ENCODE assay signal across 30 cellular contexts in genomic region chr4:164379694-164380093, GRCh38.
"Had no signal": no experiment of that assay in that cellular context is flagged by ENCODE, and none has a peak within 500 bp of the region (broad histone marks: within the 10 kb centered on the region; RNA-seq: fewer than 3 reads in every experiment).

No MANE protein-coding gene starts in this region.

- H3K4me3 Mint-ChIP-seq: memory B cell; mesothelial cell of epicardium; naive B cell; natural killer cell treated with Interleukin-12 subunit alpha and Interleukin-12 subunit beta and Interleukin-15 and Interleukin-18, amount 100 ng/mL, for 72 hours; neural crest cell; stimulated activated naive CD8-positive, alpha-beta T cell treated with anti-CD3 and anti-CD28 coated beads, Interleukin-15, amount 100 ng/mL, for 72 hours; type B pancreatic cell had no signal

- H3K9me3 ChIP-seq: gastrocnemius medialis, heart left ventricle, lower lobe of right lung, mucosa of descending colon, neutrophil, pancreas, right lobe of liver, suprapubic skin, thyroid gland had no signal

- H3K79me2 ChIP-seq: hepatocyte had no signal

- DNase-seq: dorsolateral prefrontal cortex; effector CD4-positive, alpha-beta T cell; foreskin fibroblast; gastrocnemius medialis; heart left ventricle; islet precursor cell; left ventricle myocardium superior; lower lobe of right lung; mucosa of descending colon; naive B cell; pancreas; right lobe of liver; stimulated activated CD4-positive, alpha-beta T cell treated with anti-CD3 and anti-CD28 coated beads, Interleukin-12 subunit alpha, Interleukin-12 subunit beta, amount 100 ng/mL, for 4 hours; stimulated activated CD4-positive, alpha-beta T cell treated with anti-CD3 and anti-CD28 coated beads, Interleukin-1b, Interleukin-23, amount 100 ng/mL, for 48 hours; stimulated activated CD4-positive, alpha-beta T cell treated with anti-CD3 and anti-CD28 coated beads, Interleukin-4, amount 100 ng/mL, for 1 hour; stimulated activated CD8-positive, alpha-beta memory T cell treated with anti-CD3 and anti-CD28 coated beads, Interleukin-4, amount 100 ng/mL, for 48 hours; stimulated activated naive CD4-positive, alpha-beta T cell; stimulated activated naive CD8-positive, alpha-beta T cell treated with anti-CD3 and anti-CD28 coated beads, Interleukin-15, amount 100 ng/mL, for 72 hours; thyroid gland had no signal

- ATAC-seq: esophagus mucosa; gastrocnemius medialis; heart left ventricle; left ventricle myocardium superior; lower lobe of right lung; mucosa of descending colon; natural killer cell treated with Interleukin-12 subunit alpha and Interleukin-12 subunit beta and Interleukin-15 and Interleukin-18, amount 100 ng/mL, for 72 hours; pancreas; right lobe of liver; stimulated activated naive CD8-positive, alpha-beta T cell treated with anti-CD3 and anti-CD28 coated beads, Interleukin-15, amount 100 ng/mL, for 72 hours had no signal

- H3K4me1 Mint-ChIP-seq: memory B cell, naive B cell had no signal

- H3K27ac ChIP-seq: epithelial cell of prostate, gastrocnemius medialis, heart left ventricle, hepatocyte, lower lobe of right lung, neutrophil, pancreas, right lobe of liver, suprapubic skin, thyroid gland had no signal

- H2AFZ ChIP-seq: hepatocyte had no signal

- H3K27ac Mint-ChIP-seq: memory B cell; mesothelial cell of epicardium; naive B cell; natural killer cell treated with Interleukin-12 subunit alpha and Interleukin-12 subunit beta and Interleukin-15 and Interleukin-18, amount 100 ng/mL, for 72 hours; stimulated activated naive CD8-positive, alpha-beta T cell treated with anti-CD3 and anti-CD28 coated beads, Interleukin-15, amount 100 ng/mL, for 72 hours; type B pancreatic cell had no signal

- H3K4me1 ChIP-seq: gastrocnemius medialis, lower lobe of right lung, pancreas, right lobe of liver had no signal

- H3K27me3 ChIP-seq: pancreas, thyroid gland had no signal

- H3K36me3 ChIP-seq: gastrocnemius medialis, heart left ventricle, lower lobe of right lung, neutrophil, pancreas, right lobe of liver, suprapubic skin, thyroid gland had no signal

- H3K4me2 ChIP-seq: hepatocyte, smooth muscle cell had no signal

- H3K4me3 ChIP-seq: gastrocnemius medialis, heart left ventricle, hepatocyte, lower lobe of right lung, mucosa of descending colon, pancreas, right lobe of liver, smooth muscle cell, suprapubic skin, thyroid gland had no signal

- H3K36me3 Mint-ChIP-seq: memory B cell, mesothelial cell of epicardium, naive B cell, type B pancreatic cell had no signal

- H3K9me3 Mint-ChIP-seq: memory B cell; neural crest cell; stimulated activated naive CD8-positive, alpha-beta T cell treated with anti-CD3 and anti-CD28 coated beads, Interleukin-15, amount 100 ng/mL, for 72 hours; type B pancreatic cell had no signal
